In genomic region chr9:15510789-15511575, GRCh38 we compare ENCODE assay signal across 8 cellular contexts. TPM values are rescaled to one million over a fixed set of nuclear protein-coding genes. Genes with fewer than 3 reads are reported as not detected.
DNase-seq lines count a peak whose midpoint lies in the region; ATAC-seq and TF ChIP-seq lines count a peak whose summit lies in the region.

Gene PSIP1 (minus strand): TSS chr9:15510970. CDS start chr9:15510188, 782 bp downstream.

- H3K27me3 ChIP-seq in mesenchymal stem cell (ENCODE audit: control insufficient read depth in 1 of 2, insufficient read depth in 1 of 2, low read length in 2 of 2), result no peaks in the 10 kb centered on the region

- H2BK5ac ChIP-seq in mesenchymal stem cell (ENCODE audit: low read depth, low read length, poor library complexity, severe bottlenecking), result peak within 1 kb of the TSS; percentile 99

- peaks cover 8% of the 10 kb centered on the region for H3K79me1 ChIP-seq in mesenchymal stem cell (replicated peaks; ENCODE audit: low read length, poor library complexity, severe bottlenecking)

- peaks cover 38 to 40% of the 10 kb centered on the region in 2 donors for H3K4me1 Mint-ChIP-seq in effector memory CD8-positive, alpha-beta T cell (ENCODE audit: low read depth in 2 of 2)

- H3K36me3 ChIP-seq in mesenchymal stem cell (ENCODE audit: control insufficient read depth in 1 of 2, insufficient read depth in 2 of 2, low read depth in 1 of 2, low read length in 2 of 2), result peaks cover 0 to 14% of the 10 kb centered on the region in 2 experiments

- H3K36me3 Mint-ChIP-seq in effector memory CD8-positive, alpha-beta T cell (ENCODE audit: insufficient read depth), result peaks cover 42% of the 10 kb centered on the region

- POLR2A ChIA-PET in activated CD8-positive, alpha-beta memory T cell treated with anti-CD3 and anti-CD28 coated beads for 36 hours (lab: Charles Lee), result interaction anchor here (0.6 to 3.2 kb wide), 9 partner anchors 11 to 280 kb away, joined by 3 to 28 read pairs (median 4); partner anchors contain the start of genes CCDC171 and SNAPC3

- no peak for TF ChIP-seq CTCF in GM20000 (IDR thresholded peaks at IDR 0.05; ENCODE audit: extremely low read depth, missing control alignments)

- peak within 1 kb of the TSS; percentile 80 for H3K4me2 ChIP-seq in mesenchymal stem cell (ENCODE audit: low read length, poor library complexity, severe bottlenecking)

- peak within 1 kb of the TSS; percentile 93 to 97 for H3K4me3 ChIP-seq in mesenchymal stem cell (ENCODE audit: insufficient read depth in 1 of 2, low read depth in 1 of 2, low read length in 2 of 2)

- H2AK5ac ChIP-seq in mesenchymal stem cell (ENCODE audit: low read length, severe bottlenecking), result no peak within 1 kb of the TSS

- H4K91ac ChIP-seq in mesenchymal stem cell (ENCODE audit: low read length), result peak within 1 kb of the TSS; percentile 95

- H3K9me3 ChIP-seq in mesenchymal stem cell (ENCODE audit: control insufficient read depth, low read length), result no peaks in the 10 kb centered on the region

- H3K23ac ChIP-seq in mesenchymal stem cell (ENCODE audit: low read length in 2 of 2), result peak within 1 kb of the TSS in 1 of 2 experiments; percentile 98

- peak within 1 kb of the TSS in 1 of 2 experiments; percentile 55 for H3K14ac ChIP-seq in mesenchymal stem cell (ENCODE audit: low read length in 2 of 2)

- H2BK120ac ChIP-seq in mesenchymal stem cell (ENCODE audit: low read depth, low read length), result peak within 1 kb of the TSS; percentile 92

- peak within 1 kb of the TSS; percentile 98 to 99 for H3K27ac Mint-ChIP-seq in effector memory CD8-positive, alpha-beta T cell

- ATAC-seq in effector memory CD8-positive, alpha-beta T cell (replicated peaks), result peak; percentile 85

- peak within 1 kb of the TSS; percentile 35 to 75 for H3K4ac ChIP-seq in mesenchymal stem cell (ENCODE audit: low read depth in 1 of 2, low read length in 2 of 2)

- H2BK15ac ChIP-seq in mesenchymal stem cell (ENCODE audit: low read depth, poor library complexity, severe bottlenecking), result peak within 1 kb of the TSS; percentile 99

- CTCF ChIA-PET in activated CD8-positive, alpha-beta memory T cell treated with anti-CD3 and anti-CD28 coated beads for 36 hours (lab: Charles Lee), result interaction anchor here (1.3 to 1.5 kb wide), 4 partner anchors 14 to 212 kb away, joined by 3 to 6 read pairs (median 5); partner anchors contain the start of gene SNAPC3

- H3K9me3 Mint-ChIP-seq in effector memory CD8-positive, alpha-beta T cell, result no peaks in the 10 kb centered on the region

- no peaks in the 10 kb centered on the region for H3K4me1 ChIP-seq in mesenchymal stem cell (ENCODE audit: control insufficient read depth, insufficient read depth, low read depth, low read length)

- peak within 1 kb of the TSS; percentile 55 to 77 for H2BK12ac ChIP-seq in mesenchymal stem cell (ENCODE audit: low read length in 2 of 2)

- peak within 1 kb of the TSS; percentile 96 for H3K9ac ChIP-seq in mesenchymal stem cell (ENCODE audit: low read length)

- H3K27ac ChIP-seq in mesenchymal stem cell (ENCODE audit: low read length, poor library complexity, severe bottlenecking), result peak within 1 kb of the TSS; percentile 93

- H2AFZ ChIP-seq in mesenchymal stem cell (ENCODE audit: low read depth, low read length), result peak within 1 kb of the TSS; percentile 98

- no peaks in the 10 kb centered on the region for H3K27me3 Mint-ChIP-seq in effector memory CD8-positive, alpha-beta T cell

- H4K8ac ChIP-seq in mesenchymal stem cell (ENCODE audit: low read length), result peak within 1 kb of the TSS; percentile 99

- WGBS in mesenchymal stem cell, result under 1% methylated on average over 70 of the region's 72 CpGs

- peak within 1 kb of the TSS; percentile 83 to 99 for H3K18ac ChIP-seq in mesenchymal stem cell (ENCODE audit: low read depth in 1 of 2, low read length in 2 of 2)

- DNase-seq in CMK (ENCODE audit: low read depth) (peak; percentile 61), GM20000 (ENCODE audit: low spot score) (peak; percentile 88), HS-5 (ENCODE audit: low read depth) (peak; percentile 64), NK-92 (lab: John Stamatoyannopoulos, UW; ENCODE audit: unreplicated experiment) (peak; percentile 19), mesenchymal stem cell (peak; percentile 89)
- DNase-seq in effector memory CD8-positive, alpha-beta T cell, result peak; percentile 83 to 89 (median 84)
- DNase-seq in stimulated activated CD8-positive, alpha-beta memory T cell treated with anti-CD3 and anti-CD28 coated beads, Interleukin-12 subunit alpha, Interleukin-12 subunit beta, amount 100 ng/mL, for 24 hours (ENCODE audit: extremely low read depth), result peak; percentile 61

- H3K4me3 Mint-ChIP-seq in effector memory CD8-positive, alpha-beta T cell, result peak within 1 kb of the TSS; percentile 90 to 96

RNA-seq across cellular contexts. Expression of gene PSIP1, which starts in this region (rescaled TPM):
- total RNA-seq in activated CD8-positive, alpha-beta memory T cell treated with anti-CD3 and anti-CD28 coated beads for 36 hours, result 10 to 100 TPM; 81.7 to 84.1 TPM
- polyA plus RNA-seq in mesenchymal stem cell (2013, experiment 1 of 2), result 52.7 TPM
- polyA plus RNA-seq in mesenchymal stem cell (2013, experiment 2 of 2), result 54.9 TPM

Comparison
In these comparisons a context has a peak if more than half of its experiments do, and no peak if none do; other contexts are left out.
1. Peak in every context shown above with its lines: DNase-seq, ATAC-seq, H3K4me3 ChIP-seq and H3K27ac ChIP-seq.
2. DNase-seq: peak in every context shown above with its lines; median percentile 89 in mesenchymal stem cell; 88 in GM20000; 84 in effector memory CD8-positive, alpha-beta T cell; 64 in HS-5; 61 in CMK; 61 in stimulated activated CD8-positive, alpha-beta memory T cell treated with anti-CD3 and anti-CD28 coated beads, Interleukin-12 subunit alpha, Interleukin-12 subunit beta, amount 100 ng/mL, for 24 hours; 19 in NK-92.